Comparison of ENCODE assay signal across 8 cellular contexts in genomic region chr16:22191966-22192260, GRCh38.
DNase-seq lines count a peak whose midpoint lies in the region; ATAC-seq and TF ChIP-seq lines count a peak whose summit lies in the region.

No MANE protein-coding gene starts in this region.

- peaks cover 72% of the 10 kb centered on the region for H3K36me3 Mint-ChIP-seq in effector memory CD8-positive, alpha-beta T cell (ENCODE audit: insufficient read depth)

- peaks cover 3 to 11% of the 10 kb centered on the region in 2 donors for H3K9me3 Mint-ChIP-seq in effector memory CD8-positive, alpha-beta T cell

- no peak overlapping the region for H3K27ac ChIP-seq in WERI-Rb-1
- peak overlapping the region; percentile 94 for H3K27ac ChIP-seq in neutrophil

- H3K4me1 ChIP-seq in neutrophil (ENCODE audit: control insufficient read depth in 1 of 2, insufficient read depth in 1 of 2, low read depth in 1 of 2, low read length in 1 of 2) = peaks cover 46 to 47% of the 10 kb centered on the region in 2 experiments

- H3K27me3 Mint-ChIP-seq in effector memory CD8-positive, alpha-beta T cell = no peaks in the 10 kb centered on the region

- H3K4me3 ChIP-seq in WERI-Rb-1 (ENCODE audit: low read depth, low read length) (peak overlapping the region; percentile 74), neutrophil (ENCODE audit: low read depth in 1 of 2, low read length in 1 of 2) (peak overlapping the region; percentile 87 to 90)

- H3K9me3 ChIP-seq in WERI-Rb-1 (ENCODE audit: severe bottlenecking) = no peaks in the 10 kb centered on the region
- no peaks in the 10 kb centered on the region for H3K9me3 ChIP-seq in neutrophil

- TF ChIP-seq CTCF in WERI-Rb-1 (IDR thresholded peaks at IDR 0.05; ENCODE audit: low read depth, low read length) (no peak), neutrophil (IDR thresholded peaks at IDR 0.05) (no peak)

- H3K36me3 ChIP-seq in WERI-Rb-1 (no peaks in the 10 kb centered on the region; the same call in 1 of the 2 replicates), neutrophil (no peaks in the 10 kb centered on the region)

- no peak for ATAC-seq in effector memory CD8-positive, alpha-beta T cell (replicated peaks)
- no peak for ATAC-seq in GM21825 (IDR thresholded peaks at IDR 0.05; ENCODE audit: unreplicated experiment)

- peaks cover 51 to 54% of the 10 kb centered on the region in 2 donors for H3K4me1 Mint-ChIP-seq in effector memory CD8-positive, alpha-beta T cell (ENCODE audit: low read depth in 2 of 2)

- DNase-seq in activated CD8-positive, alpha-beta memory T cell treated with anti-CD3 and anti-CD28 coated beads for 24 hours = peak; percentile 64
- DNase-seq in activated CD8-positive, alpha-beta memory T cell treated with anti-CD3 and anti-CD28 coated beads, Interleukin-2, amount 50 U/mL, for 4 hours = no peak
- DNase-seq in WERI-Rb-1 (peak; percentile 29), OCI-M2 (lab: John Stamatoyannopoulos, UW; ENCODE audit: unreplicated experiment) (no peak), 8988T (no peak)
- DNase-seq in effector memory CD8-positive, alpha-beta T cell = peak; percentile 26 to 41 (median 34)

- peak overlapping the region; percentile 98 for H3K27ac Mint-ChIP-seq in effector memory CD8-positive, alpha-beta T cell

- peak overlapping the region; percentile 84 for H3K4me3 Mint-ChIP-seq in effector memory CD8-positive, alpha-beta T cell

- H3K27me3 ChIP-seq in WERI-Rb-1 (ENCODE audit: insufficient read depth, low read depth, severe bottlenecking) (no peaks in the 10 kb centered on the region), neutrophil (no peaks in the 10 kb centered on the region)

Comparison
In these comparisons a context has a peak if more than half of its experiments do, and no peak if none do; other contexts are left out.
1. DNase-seq: peak in activated CD8-positive, alpha-beta memory T cell treated with anti-CD3 and anti-CD28 coated beads for 24 hours (single experiment), WERI-Rb-1 (single experiment) and effector memory CD8-positive, alpha-beta T cell (3 of 3); none in activated CD8-positive, alpha-beta memory T cell treated with anti-CD3 and anti-CD28 coated beads, Interleukin-2, amount 50 U/mL, for 4 hours (single experiment), OCI-M2 (single experiment) and 8988T (single experiment).